25 cellular contexts compared by ENCODE assay signal in the genomic region with DNA sequence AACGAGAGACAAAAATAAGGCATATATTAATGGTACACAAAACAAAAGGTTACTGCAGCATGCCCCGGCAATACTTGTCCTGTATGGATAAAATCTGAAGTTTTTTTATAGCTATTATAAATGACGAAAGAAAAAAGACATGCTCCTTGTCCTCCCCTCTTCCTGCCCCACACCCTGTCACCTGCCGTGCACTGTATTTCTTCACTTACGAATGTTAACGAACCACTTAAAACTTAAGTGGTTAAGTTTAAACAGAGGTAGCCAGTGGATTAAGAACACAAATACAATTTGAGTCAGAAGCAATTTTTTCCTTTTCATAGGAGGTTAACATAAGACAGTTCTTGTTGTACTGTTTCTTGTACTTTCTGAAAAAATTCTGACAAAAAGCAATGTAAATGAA.
"Had no signal": no experiment of that assay in that cellular context is flagged by ENCODE, and none has a peak within 500 bp of the region (broad histone marks: within the 10 kb centered on the region; RNA-seq: fewer than 3 reads in every experiment).

No MANE protein-coding gene starts in this region.

- H3K9me3 Mint-ChIP-seq: activated naive CD8-positive, alpha-beta T cell treated with anti-CD3 and anti-CD28 coated beads, Interleukin-2, amount 50 U/mL, for 24 hours; activated T-helper 1 cell treated with anti-CD3 and anti-CD28 coated beads, Interleukin-12 subunit alpha, Interleukin-12 subunit beta, Interleukin-2, Interleukin-4 antibody, amounts not matched to agents 30 ng/mL and 10 ng/mL and 1 ng/mL, durations not matched to agents 14 hours and 24 hours and 36 hours; nephron progenitor cell; stimulated activated naive CD8-positive, alpha-beta T cell treated with anti-CD3 and anti-CD28 coated beads, Interleukin-15, Interleukin-2, amounts not matched to agents 100 ng/mL and 50 ng/mL, for 24 hours had no signal

- H3K27ac Mint-ChIP-seq: activated CD8-positive, alpha-beta T cell treated with anti-CD3 and anti-CD28 coated beads, Interleukin-2, amount 10 ng/mL, durations not matched to agents 7 days and 5 days; activated naive CD8-positive, alpha-beta T cell treated with anti-CD3 and anti-CD28 coated beads, Interleukin-2, amount 50 U/mL, for 24 hours; activated T-helper 1 cell treated with anti-CD3 and anti-CD28 coated beads, Interleukin-12 subunit alpha, Interleukin-12 subunit beta, Interleukin-2, Interleukin-4 antibody, amounts not matched to agents 30 ng/mL and 10 ng/mL and 1 ng/mL, durations not matched to agents 14 hours and 24 hours and 36 hours; nephron progenitor cell; stimulated activated naive CD8-positive, alpha-beta T cell treated with anti-CD3 and anti-CD28 coated beads, Interleukin-15, Interleukin-2, amounts not matched to agents 100 ng/mL and 50 ng/mL, for 24 hours had no signal

- H3K36me3 ChIP-seq: esophagus muscularis mucosa, right lobe of liver, tibial nerve, uterus had no signal

- H3K4me2 ChIP-seq: hepatocyte had no signal

- H3K9me3 ChIP-seq: esophagus muscularis mucosa, mucosa of descending colon, right lobe of liver, tibial nerve, uterus had no signal

- H3K27me3 Mint-ChIP-seq: activated naive CD8-positive, alpha-beta T cell treated with anti-CD3 and anti-CD28 coated beads, Interleukin-2, amount 50 U/mL, for 24 hours; stimulated activated naive CD8-positive, alpha-beta T cell treated with anti-CD3 and anti-CD28 coated beads, Interleukin-15, Interleukin-2, amounts not matched to agents 100 ng/mL and 50 ng/mL, for 24 hours had no signal

- H3K4me1 Mint-ChIP-seq: activated naive CD8-positive, alpha-beta T cell treated with anti-CD3 and anti-CD28 coated beads, Interleukin-2, amount 50 U/mL, for 24 hours; nephron progenitor cell had no signal

- H3K9ac ChIP-seq: parathyroid adenoma had no signal

- H3K79me2 ChIP-seq: hepatocyte, parathyroid adenoma had no signal

- H3K4me1 ChIP-seq: esophagus muscularis mucosa, parathyroid adenoma, right lobe of liver, tibial nerve, uterus had no signal

- DNase-seq: activated CD4-positive, alpha-beta T cell treated with anti-CD3 and anti-CD28 coated beads, Interleukin-2, amount 50 U/mL, for 1 hour; activated CD4-positive, CD25-positive, alpha-beta regulatory T cell treated with anti-CD3 and anti-CD28 coated beads, Interleukin-2, amount 50 U/mL, for 72 hours; activated CD8-positive, alpha-beta T cell treated with anti-CD3 and anti-CD28 coated beads, Interleukin-2, amount 10 ng/mL, durations not matched to agents 7 days and 5 days; activated gamma-delta T cell; activated naive CD4-positive, alpha-beta T cell treated with anti-CD3 and anti-CD28 coated beads, Interleukin-2, amount 50 U/mL, for 16 hours; activated naive CD8-positive, alpha-beta T cell treated with anti-CD3 and anti-CD28 coated beads, Interleukin-2, amount 50 U/mL, for 24 hours; cerebellar nuclear complex; glutamatergic neuron; left ventricle myocardium superior; mesenchymal stem cell; mucosa of descending colon; nephron progenitor cell; right lobe of liver; stimulated activated CD4-positive, alpha-beta T cell treated with anti-CD3 and anti-CD28 coated beads, Interleukin-1b, Interleukin-23, amount 100 ng/mL, for 48 hours; substantia nigra; uterus had no signal

- H3K4me3 ChIP-seq: coronary artery, esophagus muscularis mucosa, hepatocyte, mucosa of descending colon, right lobe of liver, skin epidermis, tibial nerve, uterus had no signal

- H3K27ac ChIP-seq: coronary artery, esophagus muscularis mucosa, hepatocyte, parathyroid adenoma, right lobe of liver, skin epidermis, tibial nerve, uterus, VCaP had no signal

- H2AFZ ChIP-seq: hepatocyte, parathyroid adenoma had no signal

- H3K4me3 Mint-ChIP-seq: activated CD8-positive, alpha-beta T cell treated with anti-CD3 and anti-CD28 coated beads, Interleukin-2, amount 10 ng/mL, durations not matched to agents 7 days and 5 days; activated naive CD8-positive, alpha-beta T cell treated with anti-CD3 and anti-CD28 coated beads, Interleukin-2, amount 50 U/mL, for 24 hours; activated T-helper 1 cell treated with anti-CD3 and anti-CD28 coated beads, Interleukin-12 subunit alpha, Interleukin-12 subunit beta, Interleukin-2, Interleukin-4 antibody, amounts not matched to agents 30 ng/mL and 10 ng/mL and 1 ng/mL, durations not matched to agents 14 hours and 24 hours and 36 hours; nephron progenitor cell; stimulated activated naive CD8-positive, alpha-beta T cell treated with anti-CD3 and anti-CD28 coated beads, Interleukin-15, Interleukin-2, amounts not matched to agents 100 ng/mL and 50 ng/mL, for 24 hours had no signal

- H3K27me3 ChIP-seq: esophagus muscularis mucosa, hepatocyte, right lobe of liver, tibial nerve, uterus had no signal

- ATAC-seq: activated CD8-positive, alpha-beta T cell treated with anti-CD3 and anti-CD28 coated beads, Interleukin-2, amount 10 ng/mL, durations not matched to agents 7 days and 5 days; activated naive CD8-positive, alpha-beta T cell treated with anti-CD3 and anti-CD28 coated beads, Interleukin-2, amount 50 U/mL, for 24 hours; left ventricle myocardium superior; mucosa of descending colon; right lobe of liver had no signal
